Comparison of ENCODE assay signal across 10 cellular contexts in genomic region chr17:57984936-57985674, GRCh38. TPM values are rescaled to one million over a fixed set of nuclear protein-coding genes. Genes with fewer than 3 reads are reported as not detected.
A peak's percentile ranks its signal among the peaks of the same experiment; 100 is the strongest.
DNase-seq lines count a peak whose midpoint lies in the region; ATAC-seq, FAIRE-seq and TF ChIP-seq lines count a peak whose summit lies in the region.
"Had no signal": no experiment of that assay in that cellular context is flagged by ENCODE, and none has a peak within 500 bp of the region (broad histone marks: within the 10 kb centered on the region; RNA-seq: fewer than 3 reads in every experiment).

No MANE protein-coding gene starts in this region.

- H3K36me3 ChIP-seq in SK-N-SH (replicated peaks in 1 of 2; ENCODE audit: control insufficient read depth in 1 of 2, insufficient read depth in 2 of 2, low read length in 1 of 2) (peaks cover 40 to 59% of the 10 kb centered on the region in 2 experiments), SK-N-MC (ENCODE audit: insufficient read depth, low read length) (peaks cover 50% of the 10 kb centered on the region), skeletal muscle satellite cell (ENCODE audit: insufficient read depth, low read length) (peaks cover 28% of the 10 kb centered on the region)

- TF ChIP-seq CTCF in SK-N-SH (IDR thresholded peaks at IDR 0.05) (no peak), foreskin fibroblast (IDR thresholded peaks at IDR 0.05; ENCODE audit: low read depth, low read length) (no peak)

- H3F3A ChIP-seq in SK-N-SH (replicated peaks; ENCODE audit: insufficient read depth) = peaks cover 48% of the 10 kb centered on the region

- no peaks in the 10 kb centered on the region for H3K9me3 ChIP-seq in SK-N-SH
- no peaks in the 10 kb centered on the region for H3K9me3 ChIP-seq in SK-N-MC (ENCODE audit: low read depth, low read length)
- H3K9me3 ChIP-seq in skeletal muscle satellite cell (replicated peaks; ENCODE audit: low read length) = no peaks in the 10 kb centered on the region

- peaks cover 58% of the 10 kb centered on the region for H4K20me1 ChIP-seq in SK-N-SH (ENCODE audit: insufficient read depth)

- CTCF ChIA-PET in SK-N-SH (lab: Yijun Ruan, JAX) = interaction anchor here (1.0 to 3.6 kb wide), 22 partner anchors 9 to 188 kb away, joined by 3 to 29 read pairs (median 6); partner anchors contain the start of gene CUEDC1

- no peak overlapping the region for H2AFZ ChIP-seq in SK-N-SH (ENCODE audit: low read depth)

- peaks cover 76% of the 10 kb centered on the region for H3K79me2 ChIP-seq in SK-N-SH (ENCODE audit: insufficient read depth)

- no peak for DNase-seq in SK-N-SH
- DNase-seq in SK-N-MC (ENCODE audit: low read depth, low spot score) = no peak
- DNase-seq in foreskin fibroblast = no peak
- no peak for DNase-seq in inferior parietal cortex (ENCODE audit: extremely low spot score)
- DNase-seq in HPDE6-E6E7 (ENCODE audit: extremely low spot score) = no peak
- DNase-seq in H54 (ENCODE audit: insufficient read length, low spot score) = no peak
- DNase-seq: 8988T, NCI-H526 treated with DMSO at 0.1 percent for 48 hours had no signal

- no peak for ATAC-seq in SK-N-SH treated with all-trans-retinoic acid at 6 μM for 48 hours

- H3K4me3 ChIP-seq in SK-N-SH (ENCODE audit: low read depth in 2 of 2, low read length in 1 of 2) = peak overlapping the region; percentile 78 to 98
- peak overlapping the region; percentile 82 for H3K4me3 ChIP-seq in SK-N-MC
- peak overlapping the region; percentile 76 to 77 for H3K4me3 ChIP-seq in foreskin fibroblast (ENCODE audit: low read depth in 1 of 2, low read length in 2 of 2)
- H3K4me3 ChIP-seq in skeletal muscle satellite cell (ENCODE audit: low read length) = peak overlapping the region; percentile 84

- TF ChIP-seq RAD21 in SK-N-SH (IDR thresholded peaks at IDR 0.05; ENCODE audit: low read length) = no peak

- H3K27ac ChIP-seq in SK-N-SH (ENCODE audit: low read depth in 2 of 2, low read length in 1 of 2) (peak overlapping the region; percentile 78 to 96), SK-N-MC (peak overlapping the region; percentile 78)

- H3K27me3 ChIP-seq in SK-N-SH (ENCODE audit: insufficient read depth) (no peaks in the 10 kb centered on the region), skeletal muscle satellite cell (ENCODE audit: control insufficient read depth, insufficient read depth, low read length) (no peaks in the 10 kb centered on the region)

- TF ChIP-seq POLR2A in H54 (IDR thresholded peaks at IDR 0.05; ENCODE audit: low read depth, low read length) = no peak

- 28% methylated on average over 4 of the region's 4 CpGs for WGBS in SK-N-SH (ENCODE audit: low lambda C conversion rate)

- peak overlapping the region; percentile 91 for H3K4me2 ChIP-seq in SK-N-SH
- H3K4me2 ChIP-seq in skeletal muscle satellite cell (ENCODE audit: low read length) = peak overlapping the region; percentile 84

- no peak for TF ChIP-seq EP300 in SK-N-SH (IDR thresholded peaks at IDR 0.05; ENCODE audit: borderline replicate concordance in 1 of 2, low read depth in 1 of 2, low read length in 1 of 2)

- no peaks in the 10 kb centered on the region for H3K9me2 ChIP-seq in SK-N-SH

- H3K4me1 ChIP-seq in SK-N-SH (ENCODE audit: control insufficient read depth in 1 of 2, insufficient read depth in 2 of 2, low read depth in 1 of 2, low read length in 1 of 2) (peaks cover 20 to 55% of the 10 kb centered on the region in 2 experiments), skeletal muscle satellite cell (ENCODE audit: control insufficient read depth, insufficient read depth, low read length) (peaks cover 47% of the 10 kb centered on the region)

- H3K9ac ChIP-seq in SK-N-SH (peak overlapping the region; percentile 98), SK-N-MC (ENCODE audit: insufficient read length) (peak overlapping the region; percentile 87), skeletal muscle satellite cell (ENCODE audit: low read depth, low read length) (peak overlapping the region; percentile 86)

- FAIRE-seq in H54 (lab: Jason Lieb, UNC) = no peak

- POLR2A ChIA-PET in SK-N-SH (lab: Yijun Ruan, JAX) = interaction anchor here (0.8 to 1.5 kb wide), 3 partner anchors 21 to 80 kb away, joined by 3 to 5 read pairs (median 4); partner anchors contain the start of gene SRSF1

TF ChIP-seq in SK-N-SH, 30 proteins besides CTCF, POLR2A, EP300 and RAD21:
- TF ChIP-seq ELF1 (IDR thresholded peaks at IDR 0.05) (0 out of 2 replicates have a peak, but pooled peaks have one; percentile 7), GATA2 (CRISPR knock-in tag; IDR thresholded peaks at IDR 0.05) (no peak)

TF ChIP-seq in SK-N-SH treated with all-trans-retinoic acid at 6 μM for 48 hours, 23 proteins besides CTCF, POLR2A, EP300 and RAD21 (continues in another document):
- no peak for TF ChIP-seq BACH2 (CRISPR knock-in tag; IDR thresholded peaks at IDR 0.05; ENCODE audit: borderline replicate concordance)
- TF ChIP-seq PATZ1 (CRISPR knock-in tag; IDR thresholded peaks at IDR 0.05; ENCODE audit: borderline replicate concordance) = no peak
- no peak for TF ChIP-seq CSRNP3 (CRISPR knock-in tag; IDR thresholded peaks at IDR 0.05)
- no peak for TF ChIP-seq TCF4 (CRISPR knock-in tag; IDR thresholded peaks at IDR 0.05; ENCODE audit: borderline replicate concordance)
- TF ChIP-seq CREB5 (CRISPR knock-in tag; IDR thresholded peaks at IDR 0.05; ENCODE audit: low read depth) = no peak
- TF ChIP-seq CSDC2 (CRISPR knock-in tag; IDR thresholded peaks at IDR 0.05) = no peak
- TF ChIP-seq SNAI2 (CRISPR knock-in tag; IDR thresholded peaks at IDR 0.05) = no peak
- TF ChIP-seq PPARA (CRISPR knock-in tag; IDR thresholded peaks at IDR 0.05; ENCODE audit: borderline replicate concordance) = no peak
- TF ChIP-seq POU6F1 (CRISPR knock-in tag; IDR thresholded peaks at IDR 0.05; ENCODE audit: borderline replicate concordance, low read depth) = no peak
- no peak for TF ChIP-seq OSR1 (CRISPR knock-in tag; IDR thresholded peaks at IDR 0.05)

RNA-seq across cellular contexts. Expression of gene VEZF1, which starts 2.9 kb away (rescaled TPM):
- polyA plus RNA-seq in SK-N-SH (2012; rRNA removed) = 35.1 and 43.0 TPM in 2 replicates
- polyA plus RNA-seq in SK-N-SH (2012; cell fraction: cytosol; rRNA removed) = 42.9 and 43.3 TPM in 2 replicates
- polyA plus RNA-seq in SK-N-SH (2012; cell fraction: nucleus; rRNA removed) = 27.8 and 49.4 TPM in 2 replicates
- total RNA-seq in skeletal muscle satellite cell (2012; rRNA removed) = 24.6 and 24.9 TPM in 2 replicates

RNA-seq across cellular contexts. Expression of gene SRSF1, which starts 21.9 kb away (rescaled TPM):
- 248 and 291 TPM in 2 replicates for polyA plus RNA-seq in SK-N-SH (2012; rRNA removed)
- polyA plus RNA-seq in SK-N-SH (2012; cell fraction: cytosol; rRNA removed) = 162 and 163 TPM in 2 replicates
- polyA plus RNA-seq in SK-N-SH (2012; cell fraction: nucleus; rRNA removed) = 1,134 and 1,547 TPM in 2 replicates
- total RNA-seq in skeletal muscle satellite cell (2012; rRNA removed) = 365 and 445 TPM in 2 replicates

RNA-seq across cellular contexts. Expression of gene CUEDC1, which starts 29.9 kb away (rescaled TPM):
- 50.3 and 58.9 TPM in 2 replicates for polyA plus RNA-seq in SK-N-SH (2012; rRNA removed)
- 25.4 and 31.6 TPM in 2 replicates for polyA plus RNA-seq in SK-N-SH (2012; cell fraction: cytosol; rRNA removed)
- 207 and 306 TPM in 2 replicates for polyA plus RNA-seq in SK-N-SH (2012; cell fraction: nucleus; rRNA removed)
- total RNA-seq in skeletal muscle satellite cell (2012; rRNA removed) = 9.4 and 15.7 TPM in 2 replicates
